1 cellular context compared by ENCODE assay signal in the genomic region with DNA sequence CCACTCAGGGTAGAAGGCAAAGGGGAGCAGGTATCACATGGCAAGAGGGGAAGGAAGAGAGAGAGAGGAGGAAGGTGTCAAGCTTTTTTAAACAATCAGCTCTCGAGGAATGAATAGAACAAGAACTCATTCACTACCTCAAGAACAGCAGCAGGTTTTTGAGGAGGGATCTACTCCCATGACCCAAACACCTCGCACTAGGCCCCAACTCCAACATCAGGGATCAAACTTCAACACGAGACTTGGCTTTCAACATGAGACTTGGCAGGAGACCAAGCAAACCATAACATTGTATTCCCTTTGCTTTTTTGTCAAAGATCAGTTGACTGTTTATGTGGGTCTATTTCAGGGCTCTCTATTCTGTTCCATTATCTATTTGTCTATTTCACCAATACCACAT.
TF ChIP-seq lines count a peak whose summit lies in the region.

No MANE protein-coding gene starts in this region.

TF ChIP-seq in HepG2, 621 proteins besides CTCF, POLR2A, EP300 and RAD21 (continues in another document):
- TF ChIP-seq ZNF850 (CRISPR knock-in tag; conservative IDR thresholded peaks at IDR 0.05): no peak
- TF ChIP-seq, protein P1, sequence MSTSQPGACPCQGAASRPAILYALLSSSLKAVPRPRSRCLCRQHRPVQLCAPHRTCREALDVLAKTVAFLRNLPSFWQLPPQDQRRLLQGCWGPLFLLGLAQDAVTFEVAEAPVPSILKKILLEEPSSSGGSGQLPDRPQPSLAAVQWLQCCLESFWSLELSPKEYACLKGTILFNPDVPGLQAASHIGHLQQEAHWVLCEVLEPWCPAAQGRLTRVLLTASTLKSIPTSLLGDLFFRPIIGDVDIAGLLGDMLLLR (CRISPR knock-in tag; IDR thresholded peaks at IDR 0.05): no peak
- TF ChIP-seq, protein P2, sequence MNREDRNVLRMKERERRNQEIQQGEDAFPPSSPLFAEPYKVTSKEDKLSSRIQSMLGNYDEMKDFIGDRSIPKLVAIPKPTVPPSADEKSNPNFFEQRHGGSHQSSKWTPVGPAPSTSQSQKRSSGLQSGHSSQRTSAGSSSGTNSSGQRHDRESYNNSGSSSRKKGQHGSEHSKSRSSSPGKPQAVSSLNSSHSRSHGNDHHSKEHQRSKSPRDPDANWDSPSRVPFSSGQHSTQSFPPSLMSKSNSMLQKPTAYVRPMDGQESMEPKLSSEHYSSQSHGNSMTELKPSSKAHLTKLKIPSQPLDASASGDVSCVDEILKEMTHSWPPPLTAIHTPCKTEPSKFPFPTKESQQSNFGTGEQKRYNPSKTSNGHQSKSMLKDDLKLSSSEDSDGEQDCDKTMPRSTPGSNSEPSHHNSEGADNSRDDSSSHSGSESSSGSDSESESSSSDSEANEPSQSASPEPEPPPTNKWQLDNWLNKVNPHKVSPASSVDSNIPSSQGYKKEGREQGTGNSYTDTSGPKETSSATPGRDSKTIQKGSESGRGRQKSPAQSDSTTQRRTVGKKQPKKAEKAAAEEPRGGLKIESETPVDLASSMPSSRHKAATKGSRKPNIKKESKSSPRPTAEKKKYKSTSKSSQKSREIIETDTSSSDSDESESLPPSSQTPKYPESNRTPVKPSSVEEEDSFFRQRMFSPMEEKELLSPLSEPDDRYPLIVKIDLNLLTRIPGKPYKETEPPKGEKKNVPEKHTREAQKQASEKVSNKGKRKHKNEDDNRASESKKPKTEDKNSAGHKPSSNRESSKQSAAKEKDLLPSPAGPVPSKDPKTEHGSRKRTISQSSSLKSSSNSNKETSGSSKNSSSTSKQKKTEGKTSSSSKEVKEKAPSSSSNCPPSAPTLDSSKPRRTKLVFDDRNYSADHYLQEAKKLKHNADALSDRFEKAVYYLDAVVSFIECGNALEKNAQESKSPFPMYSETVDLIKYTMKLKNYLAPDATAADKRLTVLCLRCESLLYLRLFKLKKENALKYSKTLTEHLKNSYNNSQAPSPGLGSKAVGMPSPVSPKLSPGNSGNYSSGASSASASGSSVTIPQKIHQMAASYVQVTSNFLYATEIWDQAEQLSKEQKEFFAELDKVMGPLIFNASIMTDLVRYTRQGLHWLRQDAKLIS (CRISPR knock-in tag; IDR thresholded peaks at IDR 0.05): no peak
- TF ChIP-seq, protein P3, sequence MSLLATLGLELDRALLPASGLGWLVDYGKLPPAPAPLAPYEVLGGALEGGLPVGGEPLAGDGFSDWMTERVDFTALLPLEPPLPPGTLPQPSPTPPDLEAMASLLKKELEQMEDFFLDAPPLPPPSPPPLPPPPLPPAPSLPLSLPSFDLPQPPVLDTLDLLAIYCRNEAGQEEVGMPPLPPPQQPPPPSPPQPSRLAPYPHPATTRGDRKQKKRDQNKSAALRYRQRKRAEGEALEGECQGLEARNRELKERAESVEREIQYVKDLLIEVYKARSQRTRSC (CRISPR knock-in tag; IDR thresholded peaks at IDR 0.05; ENCODE audit: low read depth): no peak
- no peak for TF ChIP-seq ESRRA (CRISPR knock-in tag; IDR thresholded peaks at IDR 0.05; ENCODE audit: low read depth)
- TF ChIP-seq THYN1 (CRISPR knock-in tag; IDR thresholded peaks at IDR 0.05; ENCODE audit: borderline replicate concordance, low read depth): no peak
- TF ChIP-seq TOE1 (CRISPR knock-in tag; IDR thresholded peaks at IDR 0.05): no peak
- TF ChIP-seq, protein P4, sequence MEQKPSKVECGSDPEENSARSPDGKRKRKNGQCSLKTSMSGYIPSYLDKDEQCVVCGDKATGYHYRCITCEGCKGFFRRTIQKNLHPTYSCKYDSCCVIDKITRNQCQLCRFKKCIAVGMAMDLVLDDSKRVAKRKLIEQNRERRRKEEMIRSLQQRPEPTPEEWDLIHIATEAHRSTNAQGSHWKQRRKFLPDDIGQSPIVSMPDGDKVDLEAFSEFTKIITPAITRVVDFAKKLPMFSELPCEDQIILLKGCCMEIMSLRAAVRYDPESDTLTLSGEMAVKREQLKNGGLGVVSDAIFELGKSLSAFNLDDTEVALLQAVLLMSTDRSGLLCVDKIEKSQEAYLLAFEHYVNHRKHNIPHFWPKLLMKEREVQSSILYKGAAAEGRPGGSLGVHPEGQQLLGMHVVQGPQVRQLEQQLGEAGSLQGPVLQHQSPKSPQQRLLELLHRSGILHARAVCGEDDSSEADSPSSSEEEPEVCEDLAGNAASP (CRISPR knock-in tag; IDR thresholded peaks at IDR 0.05; ENCODE audit: borderline replicate concordance): no peak
- TF ChIP-seq ZNF224 (CRISPR knock-in tag; IDR thresholded peaks at IDR 0.05): no peak
- 0 out of 2 replicates have a peak, but pooled peaks have one; percentile 27 for TF ChIP-seq ZFY (CRISPR knock-in tag; IDR thresholded peaks at IDR 0.05)
- TF ChIP-seq, protein P5, sequence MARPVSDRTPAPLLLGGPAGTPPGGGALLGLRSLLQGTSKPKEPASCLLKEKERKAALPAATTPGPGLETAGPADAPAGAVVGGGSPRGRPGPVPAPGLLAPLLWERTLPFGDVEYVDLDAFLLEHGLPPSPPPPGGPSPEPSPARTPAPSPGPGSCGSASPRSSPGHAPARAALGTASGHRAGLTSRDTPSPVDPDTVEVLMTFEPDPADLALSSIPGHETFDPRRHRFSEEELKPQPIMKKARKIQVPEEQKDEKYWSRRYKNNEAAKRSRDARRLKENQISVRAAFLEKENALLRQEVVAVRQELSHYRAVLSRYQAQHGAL (CRISPR knock-in tag; IDR thresholded peaks at IDR 0.05; ENCODE audit: not compliant biosample characterization): no peak
- 0 out of 2 replicates have a peak, but pooled peaks have one; percentile 19 for TF ChIP-seq ZNF644 (CRISPR knock-in tag; IDR thresholded peaks at IDR 0.05; ENCODE audit: low read depth)
- no peak for TF ChIP-seq ZNF790 (CRISPR knock-in tag; IDR thresholded peaks at IDR 0.05; ENCODE audit: borderline replicate concordance)
- TF ChIP-seq KDM1A (CRISPR knock-in tag; IDR thresholded peaks at IDR 0.05): no peak
- peak; percentile 27; the same call in 1 of the 2 replicates for TF ChIP-seq SOX5 (CRISPR knock-in tag; IDR thresholded peaks at IDR 0.05; ENCODE audit: borderline replicate concordance)
- TF ChIP-seq CHD2 (IDR thresholded peaks at IDR 0.05; ENCODE audit: low read depth, low read length): no peak
- no peak for TF ChIP-seq HES4 (CRISPR knock-in tag; IDR thresholded peaks at IDR 0.05; ENCODE audit: borderline replicate concordance)
- TF ChIP-seq FOXC1 (CRISPR knock-in tag; IDR thresholded peaks at IDR 0.05; ENCODE audit: borderline replicate concordance): no peak
- no peak for TF ChIP-seq SOX13 (IDR thresholded peaks at IDR 0.05)
- peak in 1 of 2 experiments; percentile 23; a peak in 1 of 4 replicates for TF ChIP-seq SOX13 (CRISPR knock-in tag; conservative IDR thresholded peaks at IDR 0.05 in 1 of 2, IDR thresholded peaks at IDR 0.05 in 1 of 2)
- TF ChIP-seq SALL1 (CRISPR knock-in tag; IDR thresholded peaks at IDR 0.05): no peak
- TF ChIP-seq NFE2L2 (IDR thresholded peaks at IDR 0.05; ENCODE audit: low read length): no peak
- TF ChIP-seq ZNF431 (CRISPR knock-in tag; IDR thresholded peaks at IDR 0.05; ENCODE audit: borderline replicate concordance, low read depth): no peak
- TF ChIP-seq, protein P6, sequence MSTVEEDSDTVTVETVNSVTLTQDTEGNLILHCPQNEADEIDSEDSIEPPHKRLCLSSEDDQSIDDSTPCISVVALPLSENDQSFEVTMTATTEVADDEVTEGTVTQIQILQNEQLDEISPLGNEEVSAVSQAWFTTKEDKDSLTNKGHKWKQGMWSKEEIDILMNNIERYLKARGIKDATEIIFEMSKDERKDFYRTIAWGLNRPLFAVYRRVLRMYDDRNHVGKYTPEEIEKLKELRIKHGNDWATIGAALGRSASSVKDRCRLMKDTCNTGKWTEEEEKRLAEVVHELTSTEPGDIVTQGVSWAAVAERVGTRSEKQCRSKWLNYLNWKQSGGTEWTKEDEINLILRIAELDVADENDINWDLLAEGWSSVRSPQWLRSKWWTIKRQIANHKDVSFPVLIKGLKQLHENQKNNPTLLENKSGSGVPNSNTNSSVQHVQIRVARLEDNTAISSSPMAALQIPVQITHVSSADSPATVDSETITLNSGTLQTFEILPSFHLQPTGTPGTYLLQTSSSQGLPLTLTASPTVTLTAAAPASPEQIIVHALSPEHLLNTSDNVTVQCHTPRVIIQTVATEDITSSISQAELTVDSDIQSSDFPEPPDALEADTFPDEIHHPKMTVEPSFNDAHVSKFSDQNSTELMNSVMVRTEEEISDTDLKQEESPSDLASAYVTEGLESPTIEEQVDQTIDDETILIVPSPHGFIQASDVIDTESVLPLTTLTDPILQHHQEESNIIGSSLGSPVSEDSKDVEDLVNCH (CRISPR knock-in tag; IDR thresholded peaks at IDR 0.05): no peak
- TF ChIP-seq HOXA9 (CRISPR knock-in tag; IDR thresholded peaks at IDR 0.05; ENCODE audit: borderline replicate concordance): no peak
- TF ChIP-seq BCL6 (CRISPR knock-in tag; IDR thresholded peaks at IDR 0.05): peak; percentile 79
- TF ChIP-seq, protein P7, sequence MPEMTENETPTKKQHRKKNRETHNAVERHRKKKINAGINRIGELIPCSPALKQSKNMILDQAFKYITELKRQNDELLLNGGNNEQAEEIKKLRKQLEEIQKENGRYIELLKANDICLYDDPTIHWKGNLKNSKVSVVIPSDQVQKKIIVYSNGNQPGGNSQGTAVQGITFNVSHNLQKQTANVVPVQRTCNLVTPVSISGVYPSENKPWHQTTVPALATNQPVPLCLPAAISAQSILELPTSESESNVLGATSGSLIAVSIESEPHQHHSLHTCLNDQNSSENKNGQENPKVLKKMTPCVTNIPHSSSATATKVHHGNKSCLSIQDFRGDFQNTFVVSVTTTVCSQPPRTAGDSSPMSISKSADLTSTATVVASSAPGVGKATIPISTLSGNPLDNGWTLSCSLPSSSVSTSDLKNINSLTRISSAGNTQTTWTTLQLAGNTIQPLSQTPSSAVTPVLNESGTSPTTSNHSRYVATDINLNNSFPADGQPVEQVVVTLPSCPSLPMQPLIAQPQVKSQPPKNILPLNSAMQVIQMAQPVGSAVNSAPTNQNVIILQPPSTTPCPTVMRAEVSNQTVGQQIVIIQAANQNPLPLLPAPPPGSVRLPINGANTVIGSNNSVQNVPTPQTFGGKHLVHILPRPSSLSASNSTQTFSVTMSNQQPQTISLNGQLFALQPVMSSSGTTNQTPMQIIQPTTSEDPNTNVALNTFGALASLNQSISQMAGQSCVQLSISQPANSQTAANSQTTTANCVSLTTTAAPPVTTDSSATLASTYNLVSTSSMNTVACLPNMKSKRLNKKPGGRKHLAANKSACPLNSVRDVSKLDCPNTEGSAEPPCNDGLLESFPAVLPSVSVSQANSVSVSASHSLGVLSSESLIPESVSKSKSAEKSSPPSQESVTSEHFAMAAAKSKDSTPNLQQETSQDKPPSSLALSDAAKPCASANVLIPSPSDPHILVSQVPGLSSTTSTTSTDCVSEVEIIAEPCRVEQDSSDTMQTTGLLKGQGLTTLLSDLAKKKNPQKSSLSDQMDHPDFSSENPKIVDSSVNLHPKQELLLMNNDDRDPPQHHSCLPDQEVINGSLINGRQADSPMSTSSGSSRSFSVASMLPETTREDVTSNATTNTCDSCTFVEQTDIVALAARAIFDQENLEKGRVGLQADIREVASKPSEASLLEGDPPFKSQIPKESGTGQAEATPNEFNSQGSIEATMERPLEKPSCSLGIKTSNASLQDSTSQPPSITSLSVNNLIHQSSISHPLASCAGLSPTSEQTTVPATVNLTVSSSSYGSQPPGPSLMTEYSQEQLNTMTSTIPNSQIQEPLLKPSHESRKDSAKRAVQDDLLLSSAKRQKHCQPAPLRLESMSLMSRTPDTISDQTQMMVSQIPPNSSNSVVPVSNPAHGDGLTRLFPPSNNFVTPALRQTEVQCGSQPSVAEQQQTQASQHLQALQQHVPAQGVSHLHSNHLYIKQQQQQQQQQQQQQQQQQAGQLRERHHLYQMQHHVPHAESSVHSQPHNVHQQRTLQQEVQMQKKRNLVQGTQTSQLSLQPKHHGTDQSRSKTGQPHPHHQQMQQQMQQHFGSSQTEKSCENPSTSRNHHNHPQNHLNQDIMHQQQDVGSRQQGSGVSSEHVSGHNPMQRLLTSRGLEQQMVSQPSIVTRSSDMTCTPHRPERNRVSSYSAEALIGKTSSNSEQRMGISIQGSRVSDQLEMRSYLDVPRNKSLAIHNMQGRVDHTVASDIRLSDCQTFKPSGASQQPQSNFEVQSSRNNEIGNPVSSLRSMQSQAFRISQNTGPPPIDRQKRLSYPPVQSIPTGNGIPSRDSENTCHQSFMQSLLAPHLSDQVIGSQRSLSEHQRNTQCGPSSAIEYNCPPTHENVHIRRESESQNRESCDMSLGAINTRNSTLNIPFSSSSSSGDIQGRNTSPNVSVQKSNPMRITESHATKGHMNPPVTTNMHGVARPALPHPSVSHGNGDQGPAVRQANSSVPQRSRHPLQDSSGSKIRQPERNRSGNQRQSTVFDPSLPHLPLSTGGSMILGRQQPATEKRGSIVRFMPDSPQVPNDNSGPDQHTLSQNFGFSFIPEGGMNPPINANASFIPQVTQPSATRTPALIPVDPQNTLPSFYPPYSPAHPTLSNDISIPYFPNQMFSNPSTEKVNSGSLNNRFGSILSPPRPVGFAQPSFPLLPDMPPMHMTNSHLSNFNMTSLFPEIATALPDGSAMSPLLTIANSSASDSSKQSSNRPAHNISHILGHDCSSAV (CRISPR knock-in tag; IDR thresholded peaks at IDR 0.05; ENCODE audit: borderline replicate concordance): no peak
- TF ChIP-seq FIP1L1 (IDR thresholded peaks at IDR 0.05; ENCODE audit: borderline replicate concordance, insufficient read depth, low read depth, low read length): no peak
- TF ChIP-seq, protein P8, sequence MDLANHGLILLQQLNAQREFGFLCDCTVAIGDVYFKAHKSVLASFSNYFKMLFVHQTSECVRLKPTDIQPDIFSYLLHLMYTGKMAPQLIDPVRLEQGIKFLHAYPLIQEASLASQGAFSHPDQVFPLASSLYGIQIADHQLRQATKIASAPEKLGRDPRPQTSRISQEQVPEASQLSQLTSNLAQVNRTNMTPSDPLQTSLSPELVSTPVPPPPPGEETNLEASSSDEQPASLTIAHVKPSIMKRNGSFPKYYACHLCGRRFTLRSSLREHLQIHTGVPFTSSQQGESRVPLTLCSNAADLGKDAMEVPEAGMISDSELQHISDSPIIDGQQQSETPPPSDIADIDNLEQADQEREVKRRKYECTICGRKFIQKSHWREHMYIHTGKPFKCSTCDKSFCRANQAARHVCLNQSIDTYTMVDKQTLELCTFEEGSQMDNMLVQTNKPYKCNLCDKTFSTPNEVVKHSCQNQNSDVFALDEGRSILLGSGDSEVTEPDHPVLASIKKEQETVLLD (CRISPR knock-in tag; IDR thresholded peaks at IDR 0.05; ENCODE audit: low read depth): no peak
- TF ChIP-seq TCF7L2 (IDR thresholded peaks at IDR 0.05; ENCODE audit: low read depth, low read length): no peak
- no peak for TF ChIP-seq ZNF3 (CRISPR knock-in tag; IDR thresholded peaks at IDR 0.05)
- no peak for TF ChIP-seq ZNF788 (CRISPR knock-in tag; IDR thresholded peaks at IDR 0.05; ENCODE audit: borderline replicate concordance)
